In genomic region chr13:50123862-50124535, GRCh38 we compare ENCODE assay signal across 1 cellular context.
A peak's percentile ranks its signal among the peaks of the same experiment; 100 is the strongest.
TF ChIP-seq lines count a peak whose summit lies in the region.

No MANE protein-coding gene starts in this region.

TF ChIP-seq in WTC11, 78 proteins besides CTCF, POLR2A, EP300 and RAD21 (continued from another document and continues in another):
- TF ChIP-seq HMGXB4 (CRISPR knock-in tag; IDR thresholded peaks at IDR 0.05) (peak; percentile 50), E2F1 (CRISPR knock-in tag; IDR thresholded peaks at IDR 0.05) (no peak), TP53 (CRISPR knock-in tag; IDR thresholded peaks at IDR 0.05) (peak; percentile 64; the same call in 1 of the 2 replicates), HMGA2 (CRISPR knock-in tag; IDR thresholded peaks at IDR 0.05) (no peak), USF1 (CRISPR knock-in tag; IDR thresholded peaks at IDR 0.05) (peak; percentile 81; the same call in 1 of the 2 replicates), PRRX2 (CRISPR knock-in tag; IDR thresholded peaks at IDR 0.05) (no peak), TEAD4 (CRISPR knock-in tag; IDR thresholded peaks at IDR 0.05) (no peak), ATF3 (CRISPR knock-in tag; conservative IDR thresholded peaks at IDR 0.05) (no peak), ZNF532 (CRISPR knock-in tag; IDR thresholded peaks at IDR 0.05; ENCODE audit: borderline replicate concordance) (no peak), FOXP4 (CRISPR knock-in tag; IDR thresholded peaks at IDR 0.05) (no peak), MAX (CRISPR knock-in tag; IDR thresholded peaks at IDR 0.05) (no peak), ZNF232 (CRISPR knock-in tag; IDR thresholded peaks at IDR 0.05) (no peak), E2F5 (CRISPR knock-in tag; IDR thresholded peaks at IDR 0.05) (peak; percentile 85), NFE2L1 (CRISPR knock-in tag; IDR thresholded peaks at IDR 0.05) (no peak), NFYB (CRISPR knock-in tag; conservative IDR thresholded peaks at IDR 0.05; ENCODE audit: low read depth) (peak; percentile 56; the same call in 1 of the 2 replicates), ESRRA (CRISPR knock-in tag; IDR thresholded peaks at IDR 0.05; ENCODE audit: borderline replicate concordance) (no peak), CBFB (CRISPR knock-in tag; IDR thresholded peaks at IDR 0.05; ENCODE audit: low read depth) (no peak), NR2C2 (CRISPR knock-in tag; IDR thresholded peaks at IDR 0.05) (no peak), ZNF396 (CRISPR knock-in tag; IDR thresholded peaks at IDR 0.05; ENCODE audit: borderline replicate concordance) (no peak), ELF4 (CRISPR knock-in tag; IDR thresholded peaks at IDR 0.05; ENCODE audit: low read depth) (0 out of 2 replicates have a peak, but pooled peaks have one; percentile 39), ZNF138 (CRISPR knock-in tag; conservative IDR thresholded peaks at IDR 0.05) (no peak), EMX1 (CRISPR knock-in tag; IDR thresholded peaks at IDR 0.05) (no peak), NR1H2 (CRISPR knock-in tag; IDR thresholded peaks at IDR 0.05) (no peak), FOXP1 (CRISPR knock-in tag; IDR thresholded peaks at IDR 0.05; ENCODE audit: borderline replicate concordance) (no peak; the same call in 1 of the 2 replicates), MLX (CRISPR knock-in tag; IDR thresholded peaks at IDR 0.05) (no peak), IRF1 (CRISPR knock-in tag; IDR thresholded peaks at IDR 0.05) (no peak), KAT7 (CRISPR knock-in tag; IDR thresholded peaks at IDR 0.05; ENCODE audit: borderline replicate concordance) (no peak), SOX15 (CRISPR knock-in tag; IDR thresholded peaks at IDR 0.05) (no peak), TEAD1 (CRISPR knock-in tag; IDR thresholded peaks at IDR 0.05) (0 out of 2 replicates have a peak, but pooled peaks have one; percentile 38), GABPB1 (CRISPR knock-in tag; IDR thresholded peaks at IDR 0.05) (peak; percentile 42; the same call in 1 of the 2 replicates), ZNF263 (CRISPR knock-in tag; IDR thresholded peaks at IDR 0.05; ENCODE audit: low read depth) (no peak), ZNF121 (CRISPR knock-in tag; IDR thresholded peaks at IDR 0.05) (no peak), GTF2I (CRISPR knock-in tag; conservative IDR thresholded peaks at IDR 0.05) (no peak), PREB (CRISPR knock-in tag; IDR thresholded peaks at IDR 0.05; ENCODE audit: borderline replicate concordance) (no peak), MXD4 (CRISPR knock-in tag; IDR thresholded peaks at IDR 0.05; ENCODE audit: borderline replicate concordance) (no peak), CREM (CRISPR knock-in tag; IDR thresholded peaks at IDR 0.05) (no peak), NFATC4 (CRISPR knock-in tag; IDR thresholded peaks at IDR 0.05) (no peak), FOXJ3 (CRISPR knock-in tag; IDR thresholded peaks at IDR 0.05; ENCODE audit: borderline replicate concordance) (no peak), AR (CRISPR knock-in tag; IDR thresholded peaks at IDR 0.05) (no peak), ZNF425 (CRISPR knock-in tag; conservative IDR thresholded peaks at IDR 0.05) (no peak), MYBL2 (CRISPR knock-in tag; IDR thresholded peaks at IDR 0.05) (no peak), SMAD3 (CRISPR knock-in tag; IDR thresholded peaks at IDR 0.05; ENCODE audit: borderline replicate concordance) (no peak)
